ENCODE assay signal across 21 cellular contexts in the genomic region with DNA sequence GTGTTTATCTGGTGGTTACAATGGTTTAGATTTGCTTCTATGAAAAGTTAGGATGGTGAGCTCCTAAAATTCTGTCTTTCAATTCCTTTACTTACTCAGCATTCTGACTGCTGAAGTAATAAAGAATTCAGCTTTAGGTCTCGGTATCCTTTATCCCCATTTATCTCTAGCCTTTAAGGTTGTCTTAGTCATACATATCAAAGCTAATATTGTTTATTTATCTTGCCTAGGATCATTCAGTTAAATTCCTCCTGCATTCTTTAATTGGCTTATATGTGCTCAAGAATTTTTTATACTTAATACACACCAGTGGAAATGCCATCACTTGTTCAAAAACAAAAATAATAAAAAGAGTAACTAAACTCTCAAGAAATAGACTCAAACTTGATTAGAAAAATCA.
DNase-seq lines count a peak whose midpoint lies in the region; ATAC-seq and TF ChIP-seq lines count a peak whose summit lies in the region.
"Had no signal": no experiment of that assay in that cellular context is flagged by ENCODE, and none has a peak within 500 bp of the region (broad histone marks: within the 10 kb centered on the region; RNA-seq: fewer than 3 reads in every experiment).

No MANE protein-coding gene starts in this region.

- H3K79me2 ChIP-seq in OCI-LY3 (ENCODE audit: low read length) (no peaks in the 10 kb centered on the region), osteoblast (ENCODE audit: insufficient read depth, low read length) (no peaks in the 10 kb centered on the region)

- DNase-seq in choroid plexus epithelial cell (ENCODE audit: low read depth) (peak; percentile 1), non-pigmented ciliary epithelial cell (ENCODE audit: low read depth) (peak; percentile 14), RPMI8226 (no peak), osteoblast (ENCODE audit: insufficient read length, low spot score, missing footprints) (no peak)
- DNase-seq: ACHN; BE2C; C1 segment of cervical spinal cord; CD4-positive, CD25-positive, alpha-beta regulatory T cell; CD8-positive, alpha-beta memory T cell; COR-L47; DMS 273 treated with DMSO at 0.1 percent for 48 hours; DMS53; DND-41; GDM1; GOT3; H7; HFFc6 had no signal

- no peak overlapping the region for H3K9ac ChIP-seq in OCI-LY3 (ENCODE audit: low read length)

- no peak overlapping the region for H3K4me3 ChIP-seq in OCI-LY3 (ENCODE audit: low read length)
- no peak overlapping the region for H3K4me3 ChIP-seq in choroid plexus epithelial cell (ENCODE audit: low read depth, low read length)
- no peak overlapping the region for H3K4me3 ChIP-seq in osteoblast (ENCODE audit: insufficient read depth, low read length)

- H2AFZ ChIP-seq in OCI-LY3 (ENCODE audit: low read depth, low read length) (peak overlapping the region; percentile 36; the same call in 1 of the 2 replicates), osteoblast (ENCODE audit: low read length) (no peak overlapping the region)

- TF ChIP-seq CTCF in OCI-LY3 (IDR thresholded peaks at IDR 0.05; ENCODE audit: low read depth, low read length) (no peak), choroid plexus epithelial cell (conservative IDR thresholded peaks at IDR 0.05; ENCODE audit: low read depth, low read length) (no peak), osteoblast (IDR thresholded peaks at IDR 0.05; ENCODE audit: extremely low read depth, low read depth, low read length) (no peak)

- H3K4me2 ChIP-seq in OCI-LY3 (ENCODE audit: low read length) (no peak overlapping the region), osteoblast (ENCODE audit: insufficient read depth, low read length) (no peak overlapping the region)

- H3K4me1 ChIP-seq in OCI-LY3 (ENCODE audit: low read length) (no peaks in the 10 kb centered on the region), osteoblast (ENCODE audit: insufficient read depth, low read length) (no peaks in the 10 kb centered on the region)
- H3K4me1 ChIP-seq: BE2C had no signal

- H3K27ac ChIP-seq in OCI-LY3 (ENCODE audit: low read length) = no peak overlapping the region
- no peak overlapping the region for H3K27ac ChIP-seq in osteoblast (ENCODE audit: low read depth, low read length)

- H4K20me1 ChIP-seq in OCI-LY3 (ENCODE audit: insufficient read depth, low read length) = no peaks in the 10 kb centered on the region
- H4K20me1 ChIP-seq in osteoblast (ENCODE audit: insufficient read depth, low read length) = no peaks in the 10 kb centered on the region

- H3K9me3 ChIP-seq in OCI-LY3 (ENCODE audit: insufficient read depth, low read length) = no peaks in the 10 kb centered on the region
- H3K9me3 ChIP-seq in osteoblast (ENCODE audit: low read depth, low read length) = no peaks in the 10 kb centered on the region
- H3K9me3 ChIP-seq: BE2C had no signal

- H3K27me3 ChIP-seq in OCI-LY3 (ENCODE audit: low read depth, low read length) (no peaks in the 10 kb centered on the region), osteoblast (ENCODE audit: insufficient read depth, low read length) (no peaks in the 10 kb centered on the region)
- H3K27me3 ChIP-seq: BE2C had no signal

- no peak for ATAC-seq in GM21515 (IDR thresholded peaks at IDR 0.05; ENCODE audit: unreplicated experiment)
- no peak for ATAC-seq in HG03135 (IDR thresholded peaks at IDR 0.05; ENCODE audit: unreplicated experiment)
- ATAC-seq: HCT116 had no signal

- H3K36me3 ChIP-seq in OCI-LY3 (replicated peaks; ENCODE audit: low read depth, low read length) (no peaks in the 10 kb centered on the region), osteoblast (ENCODE audit: insufficient read depth, low read length) (no peaks in the 10 kb centered on the region)
- H3K36me3 ChIP-seq: BE2C had no signal

Comparison
In these comparisons a context has a peak if more than half of its experiments do, and no peak if none do; other contexts are left out.
1. DNase-seq: peak in choroid plexus epithelial cell (single experiment) and non-pigmented ciliary epithelial cell (single experiment); none in RPMI8226 (single experiment) and osteoblast (single experiment).